Comparison of ENCODE assay signal across 8 cellular contexts in the genomic region with DNA sequence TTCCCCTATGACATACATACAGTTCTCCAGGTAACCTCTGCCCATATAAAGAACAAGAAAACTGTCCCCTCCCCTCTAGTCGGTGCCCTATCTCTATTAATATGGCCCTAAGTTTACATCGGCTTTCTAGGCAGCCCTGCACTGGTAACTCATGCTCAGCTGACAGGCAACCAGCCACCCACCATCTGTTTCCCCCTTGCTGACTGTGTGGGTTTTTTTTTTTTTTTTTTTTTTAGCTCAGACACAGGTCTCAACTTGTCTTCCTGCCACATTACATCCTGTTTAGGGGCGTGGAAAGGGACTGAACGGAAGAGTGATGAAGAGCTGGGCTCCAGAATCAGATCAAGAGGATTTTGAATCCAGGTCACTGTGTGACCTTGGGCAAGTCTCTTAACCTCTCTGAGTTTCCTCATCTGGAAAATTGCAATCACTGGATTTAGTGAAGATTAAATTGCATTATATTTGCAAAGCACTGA. TPM values are rescaled to one million over a fixed set of nuclear protein-coding genes. Genes with fewer than 3 reads are reported as not detected.
DNase-seq lines count a peak whose midpoint lies in the region; ATAC-seq, FAIRE-seq and TF ChIP-seq lines count a peak whose summit lies in the region.

No MANE protein-coding gene starts in this region.

- H3K4me3 Mint-ChIP-seq in T-helper 1 cell treated with Interleukin-12 subunit alpha and Interleukin-12 subunit beta and Interleukin-4 antibody, amounts not matched to agents 30 μg/mL and 1 μg/mL, for 36 hours, result peak overlapping the region; percentile 68
- H3K4me3 Mint-ChIP-seq in stimulated activated effector memory CD8-positive, alpha-beta T cell treated with anti-CD3 and anti-CD28 coated beads, Interleukin-12 subunit alpha, Interleukin-12 subunit beta, amount 100 ng/mL, for 72 hours, result peak overlapping the region; percentile 99

- FAIRE-seq in GM12891 (lab: Jason Lieb, UNC) (peak; percentile 92), frontal cortex (lab: Jason Lieb, UNC) (no peak)

- no peaks in the 10 kb centered on the region for H3K9me3 Mint-ChIP-seq in T-helper 1 cell treated with Interleukin-12 subunit alpha and Interleukin-12 subunit beta and Interleukin-4 antibody, amounts not matched to agents 30 μg/mL and 1 μg/mL, for 36 hours
- H3K9me3 Mint-ChIP-seq in stimulated activated effector memory CD8-positive, alpha-beta T cell treated with anti-CD3 and anti-CD28 coated beads, Interleukin-12 subunit alpha, Interleukin-12 subunit beta, amount 100 ng/mL, for 72 hours, result no peaks in the 10 kb centered on the region

- peaks cover 93% of the 10 kb centered on the region for H3K4me1 Mint-ChIP-seq in T-helper 1 cell treated with Interleukin-12 subunit alpha and Interleukin-12 subunit beta and Interleukin-4 antibody, amounts not matched to agents 30 μg/mL and 1 μg/mL, for 36 hours (ENCODE audit: low read depth)
- peaks cover 100% of the 10 kb centered on the region for H3K4me1 Mint-ChIP-seq in stimulated activated effector memory CD8-positive, alpha-beta T cell treated with anti-CD3 and anti-CD28 coated beads, Interleukin-12 subunit alpha, Interleukin-12 subunit beta, amount 100 ng/mL, for 72 hours

- no peak; the same call in 1 of the 2 replicates for TF ChIP-seq POLR2A in GM12891 (IDR thresholded peaks at IDR 0.05; ENCODE audit: low read depth, low read length)

- peaks cover 61% of the 10 kb centered on the region for H3K36me3 Mint-ChIP-seq in T-helper 1 cell treated with Interleukin-12 subunit alpha and Interleukin-12 subunit beta and Interleukin-4 antibody, amounts not matched to agents 30 μg/mL and 1 μg/mL, for 36 hours (ENCODE audit: low read depth)
- peaks cover 100% of the 10 kb centered on the region for H3K36me3 Mint-ChIP-seq in stimulated activated effector memory CD8-positive, alpha-beta T cell treated with anti-CD3 and anti-CD28 coated beads, Interleukin-12 subunit alpha, Interleukin-12 subunit beta, amount 100 ng/mL, for 72 hours

- H3K27ac ChIP-seq in cingulate gyrus (ENCODE audit: low read depth, low read length) (peak overlapping the region; percentile 4), coronary artery (no peak overlapping the region)

- ATAC-seq in HG03066 (IDR thresholded peaks at IDR 0.05; ENCODE audit: low read depth, unreplicated experiment) (peak; percentile 33), GM21737 (IDR thresholded peaks at IDR 0.05; ENCODE audit: unreplicated experiment) (no peak)
- ATAC-seq in stimulated activated effector memory CD8-positive, alpha-beta T cell treated with anti-CD3 and anti-CD28 coated beads, Interleukin-12 subunit alpha, Interleukin-12 subunit beta, amount 100 ng/mL, for 72 hours, result peak; percentile 87

- H3K27ac Mint-ChIP-seq in T-helper 1 cell treated with Interleukin-12 subunit alpha and Interleukin-12 subunit beta and Interleukin-4 antibody, amounts not matched to agents 30 μg/mL and 1 μg/mL, for 36 hours, result peak overlapping the region; percentile 99
- H3K27ac Mint-ChIP-seq in stimulated activated effector memory CD8-positive, alpha-beta T cell treated with anti-CD3 and anti-CD28 coated beads, Interleukin-12 subunit alpha, Interleukin-12 subunit beta, amount 100 ng/mL, for 72 hours, result peak overlapping the region; percentile 99

- no peak for TF ChIP-seq CTCF in coronary artery (IDR thresholded peaks at IDR 0.05)

- no peak overlapping the region for H3K4me3 ChIP-seq in coronary artery

- DNase-seq in GM12891 (ENCODE audit: insufficient read length, low spot score) (peak; percentile 74), frontal cortex (ENCODE audit: low spot score in 2 of 2) (no peak), coronary artery (ENCODE audit: low spot score) (no peak)
- DNase-seq in stimulated activated effector memory CD8-positive, alpha-beta T cell treated with anti-CD3 and anti-CD28 coated beads, Interleukin-12 subunit alpha, Interleukin-12 subunit beta, amount 100 ng/mL, for 72 hours (ENCODE audit: low spot score in 2 of 2), result peak in 1 of 2 donors; percentile 62

- no peaks in the 10 kb centered on the region for H3K27me3 Mint-ChIP-seq in T-helper 1 cell treated with Interleukin-12 subunit alpha and Interleukin-12 subunit beta and Interleukin-4 antibody, amounts not matched to agents 30 μg/mL and 1 μg/mL, for 36 hours (ENCODE audit: low read depth)

TF ChIP-seq in GM12891, 5 proteins besides CTCF, POLR2A, EP300 and RAD21:
- TF ChIP-seq TAF1 (IDR thresholded peaks at IDR 0.05; ENCODE audit: low read depth, low read length) (no peak), POU2F2 (IDR thresholded peaks at IDR 0.05; ENCODE audit: low read depth, low read length) (no peak)

RNA-seq across cellular contexts. Expression of a gene that starts 14.0 kb away (rescaled TPM):
- 479 TPM for polyA plus RNA-seq in GM12891 (2012; ENCODE audit: low read depth, missing spikeins)
- total RNA-seq in frontal cortex, result 3.7 TPM

RNA-seq across cellular contexts. Expression of a gene that starts 20.2 kb away (rescaled TPM):
- 0.65 TPM for polyA plus RNA-seq in GM12891 (2012; ENCODE audit: low read depth, missing spikeins)
- 0.41 TPM for total RNA-seq in frontal cortex
